In genomic region chr5:179368016-179368805, GRCh38 we compare ENCODE assay signal across 17 cellular contexts. TPM values are rescaled to one million over a fixed set of nuclear protein-coding genes. Genes with fewer than 3 reads are reported as not detected.
A peak's percentile ranks its signal among the peaks of the same experiment; 100 is the strongest.
DNase-seq lines count a peak whose midpoint lies in the region; ATAC-seq and TF ChIP-seq lines count a peak whose summit lies in the region.
"Had no signal": no experiment of that assay in that cellular context is flagged by ENCODE, and none has a peak within 500 bp of the region (broad histone marks: within the 10 kb centered on the region; RNA-seq: fewer than 3 reads in every experiment).

No MANE protein-coding gene starts in this region.

- H4K20me1 ChIP-seq in neural progenitor cell (ENCODE audit: low read depth) = no peaks in the 10 kb centered on the region

- H2AFZ ChIP-seq in neural progenitor cell (replicated peaks) = no peak overlapping the region

- H3K27ac Mint-ChIP-seq in chondrocyte (ENCODE audit: unreplicated experiment) = no peak overlapping the region
- peak overlapping the region; percentile 63 for H3K27ac Mint-ChIP-seq in neural progenitor cell

- TF ChIP-seq CTCF in chondrocyte (IDR thresholded peaks at IDR 0.05) (no peak), neural progenitor cell (IDR thresholded peaks at IDR 0.05) (no peak), upper lobe of right lung (IDR thresholded peaks at IDR 0.05) (no peak)

- DNase-seq in Right ventricle myocardium superior = peak; percentile 19
- DNase-seq in left cardiac atrium = no peak
- DNase-seq in chondrocyte (ENCODE audit: low spot score) = peak; percentile 72
- DNase-seq in neural progenitor cell (ENCODE audit: low spot score) = no peak
- peak; percentile 55 for DNase-seq in upper lobe of right lung
- DNase-seq in GOT3 (lab: John Stamatoyannopoulos, UW) = no peak
- DNase-seq in kidney glomerular epithelial cell (lab: John Stamatoyannopoulos, UW) = no peak
- DNase-seq: Karpas-422, MV-4-11, NCI-H1694, NCI-H2081, NCI-H524 treated with DMSO at 0.1 percent for 48 hours had no signal

- no peaks in the 10 kb centered on the region for H3K79me2 ChIP-seq in neural progenitor cell (ENCODE audit: low read depth)

- H3K4me3 Mint-ChIP-seq in chondrocyte (ENCODE audit: unreplicated experiment) = no peak overlapping the region
- no peak overlapping the region for H3K4me3 Mint-ChIP-seq in neural progenitor cell

- no peaks in the 10 kb centered on the region for H3K9me3 Mint-ChIP-seq in chondrocyte (ENCODE audit: low read depth)
- H3K9me3 Mint-ChIP-seq in neural progenitor cell = peaks cover 7% of the 10 kb centered on the region

- H3K4me3 ChIP-seq in neural progenitor cell (no peak overlapping the region), upper lobe of right lung (no peak overlapping the region)

- no peak overlapping the region for H3K9ac ChIP-seq in neural progenitor cell

- intact Hi-C loops in Right ventricle myocardium superior (cut with DNase I) = no loop called here
- intact Hi-C loops in left cardiac atrium (cut with DNase I) = no loop called here
- intact Hi-C loops in upper lobe of right lung (cut with DNase I) = no loop called here

- H3K4me1 Mint-ChIP-seq in chondrocyte (ENCODE audit: low read depth) (no peaks in the 10 kb centered on the region), neural progenitor cell (peaks cover 6% of the 10 kb centered on the region)

- ATAC-seq in Right ventricle myocardium superior (ENCODE audit: poor library complexity) (no peak), left cardiac atrium (no peak), upper lobe of right lung (no peak), GM19463 (IDR thresholded peaks at IDR 0.05; ENCODE audit: unreplicated experiment) (no peak)
- ATAC-seq: HCT116, Right ventricle myocardium inferior had no signal

- H3K9me3 ChIP-seq in neural progenitor cell (ENCODE audit: low read depth) = no peaks in the 10 kb centered on the region
- no peaks in the 10 kb centered on the region for H3K9me3 ChIP-seq in upper lobe of right lung

- H3K36me3 ChIP-seq in neural progenitor cell (no peaks in the 10 kb centered on the region), upper lobe of right lung (no peaks in the 10 kb centered on the region)

- H3K27me3 ChIP-seq in neural progenitor cell (no peaks in the 10 kb centered on the region), upper lobe of right lung (no peaks in the 10 kb centered on the region)

- H3K27ac ChIP-seq in neural progenitor cell (no peak overlapping the region), upper lobe of right lung (no peak overlapping the region)
- H3K27ac ChIP-seq: C4-2B had no signal

- no peak overlapping the region for H3K4me2 ChIP-seq in neural progenitor cell

- H3F3A ChIP-seq in neural progenitor cell (ENCODE audit: low read depth) = no peaks in the 10 kb centered on the region

- H3K27me3 Mint-ChIP-seq in chondrocyte (ENCODE audit: low read depth) (peaks cover 4% of the 10 kb centered on the region), neural progenitor cell (ENCODE audit: insufficient read depth, low read depth) (peaks cover 7% of the 10 kb centered on the region)

- no peaks in the 10 kb centered on the region for H3K4me1 ChIP-seq in neural progenitor cell
- no peaks in the 10 kb centered on the region for H3K4me1 ChIP-seq in upper lobe of right lung

- no peaks in the 10 kb centered on the region for H3K36me3 Mint-ChIP-seq in chondrocyte (ENCODE audit: low read depth)
- no peaks in the 10 kb centered on the region for H3K36me3 Mint-ChIP-seq in neural progenitor cell

RNA-seq across cellular contexts. Expression of gene ADAMTS2, which starts 22.9 kb away (rescaled TPM):
- total RNA-seq in Right ventricle myocardium superior (3.6 TPM), left cardiac atrium (10 to 100 TPM; 15.0 to 22.7 TPM), chondrocyte (17.9 to 93.2 TPM (median 91.2 TPM) in 3 replicates), neural progenitor cell (ENCODE audit: low replicate concordance) (1.2 and 3.0 TPM in 2 replicates), upper lobe of right lung (16.4 TPM)
- total RNA-seq: OCI-LY7 had no signal

Comparison
In these comparisons a context has a peak if more than half of its experiments do, and no peak if none do; other contexts are left out.
1. DNase-seq: peak in Right ventricle myocardium superior (single experiment), chondrocyte (single experiment) and upper lobe of right lung (single experiment); none in left cardiac atrium (single experiment), neural progenitor cell (single experiment), GOT3 (single experiment) and kidney glomerular epithelial cell (single experiment).